In genomic region chr11:129503646-129504045, GRCh38 we compare ENCODE assay signal across 22 cellular contexts.
"Had no signal": no experiment of that assay in that cellular context is flagged by ENCODE, and none has a peak within 500 bp of the region (broad histone marks: within the 10 kb centered on the region; RNA-seq: fewer than 3 reads in every experiment).

No MANE protein-coding gene starts in this region.

- H3K36me3 Mint-ChIP-seq: IgD-negative memory B cell had no signal

- H3K27ac ChIP-seq: HL-60, KMS-11, RWPE1 had no signal

- H3K27ac Mint-ChIP-seq: IgD-negative memory B cell had no signal

- H3K4me2 ChIP-seq: KMS-11 had no signal

- H3K9ac ChIP-seq: KMS-11 had no signal

- ATAC-seq: K562, Panc1, SK-N-SH treated with all-trans-retinoic acid at 6 μM for 48 hours had no signal

- H3K4me3 ChIP-seq: K562 had no signal

- DNase-seq: Kasumi-1, MV-4-11, NCI-H1048, NCI-H1105 treated with DMSO at 0.1 percent for 48 hours, NCI-H1417 treated with DMSO at 0.1 percent for 48 hours, NCI-H146, NCI-H1694 treated with DMSO at 0.1 percent for 48 hours, NCI-H1930, NCI-H2081, NCI-H2107, NCI-H2227 treated with DMSO at 0.1 percent for 48 hours, NCI-H524, NCI-H526 treated with DMSO at 0.1 percent for 48 hours, NCI-H748 treated with DMSO at 0.1 percent for 48 hours, SHP77 had no signal

- H3K4me3 Mint-ChIP-seq: IgD-negative memory B cell had no signal
